In the genomic region with DNA sequence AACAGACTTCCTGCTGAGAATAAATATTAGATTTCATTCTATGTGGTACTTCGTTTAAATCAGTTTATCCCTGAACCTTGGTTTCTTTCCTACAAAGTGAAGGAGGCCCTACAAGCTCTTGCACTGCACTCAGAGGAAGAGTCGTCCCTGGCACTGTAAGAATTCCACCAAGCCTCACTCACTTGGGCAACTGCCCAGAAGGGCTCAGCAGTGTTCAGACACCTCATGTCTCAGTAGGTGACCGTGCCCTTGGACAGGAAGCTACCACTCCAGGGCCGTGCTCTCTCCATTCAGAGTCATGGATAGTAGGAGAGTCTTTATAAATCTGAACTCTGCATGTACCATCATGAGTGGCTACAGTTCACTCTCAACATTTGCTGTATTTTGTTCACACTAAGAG, we compare ENCODE assay signal across 14 cellular contexts.
A peak's percentile ranks its signal among the peaks of the same experiment; 100 is the strongest.
DNase-seq lines count a peak whose midpoint lies in the region; ATAC-seq, FAIRE-seq and TF ChIP-seq lines count a peak whose summit lies in the region.
"Had no signal": no experiment of that assay in that cellular context is flagged by ENCODE, and none has a peak within 500 bp of the region (broad histone marks: within the 10 kb centered on the region; RNA-seq: fewer than 3 reads in every experiment).

No MANE protein-coding gene starts in this region.

- CTCF ChIA-PET in A549 (lab: Yijun Ruan, JAX), result interaction anchor here (0.9 to 5.1 kb wide), 5 partner anchors 9 to 94 kb away, joined by 3 to 25 read pairs (median 5); partner anchors contain the start of gene PTPRE

- ATAC-seq in A549 (peak; percentile 27 to 57; a peak in 3 of 6 replicates), HG03565 (IDR thresholded peaks at IDR 0.05; ENCODE audit: unreplicated experiment) (no peak), HG03432 (IDR thresholded peaks at IDR 0.05; ENCODE audit: unreplicated experiment) (no peak), HG02571 (IDR thresholded peaks at IDR 0.05; ENCODE audit: unreplicated experiment) (no peak), HG03135 (IDR thresholded peaks at IDR 0.05; ENCODE audit: unreplicated experiment) (no peak)
- ATAC-seq: activated T-cell treated with anti-CD3 and anti-CD28 coated beads, Interleukin-2, amount 50 U/mL, for 72 hours had no signal

- POLR2A ChIA-PET in A549 (lab: Yijun Ruan, JAX), result no interaction called here

- WGBS in A549 (ENCODE audit: missing lambda C conversion rate), result 19% methylated on average over 4 of the region's 4 CpGs

- TF ChIP-seq CTCF in A549 (IDR thresholded peaks at IDR 0.05) (no peak), epithelial cell of esophagus (IDR thresholded peaks at IDR 0.05; ENCODE audit: insufficient read depth, low read depth, low read length, missing control alignments) (no peak)

- H3K27ac ChIP-seq in A549, result no peak overlapping the region
- H3K27ac ChIP-seq: suprapubic skin had no signal

- no peak overlapping the region for H3K4me2 ChIP-seq in A549

- no peak overlapping the region for H3K4me3 ChIP-seq in A549
- no peak overlapping the region for H3K4me3 ChIP-seq in epithelial cell of esophagus (ENCODE audit: low read length)
- H3K4me3 ChIP-seq: suprapubic skin had no signal

- no peaks in the 10 kb centered on the region for H3K9me3 ChIP-seq in A549
- H3K9me3 ChIP-seq: suprapubic skin had no signal

- no peak for TF ChIP-seq EP300 in A549 (IDR thresholded peaks at IDR 0.05)

- DNase-seq in A549 (ENCODE audit: low read depth in 1 of 2, low spot score in 1 of 2) (no peak), RCC 7860 (ENCODE audit: low spot score) (peak; percentile 77), epithelial cell of esophagus (ENCODE audit: low read depth) (peak; percentile 32), lung microvascular endothelial cell (ENCODE audit: low read depth in 2 of 2) (peak; percentile 44 to 59)
- DNase-seq: activated CD4-positive, alpha-beta T cell treated with anti-CD3 and anti-CD28 coated beads, Interleukin-2, amount 10 ng/mL, durations not matched to agents 7 days and 5 days; activated T-cell treated with anti-CD3 and anti-CD28 coated beads, Interleukin-2, amount 50 U/mL, for 72 hours; NCI-H1105; RPMI8226; T-helper 9 cell had no signal

- FAIRE-seq in A549 (lab: Jason Lieb, UNC), result no peak
- peak; percentile 88 for FAIRE-seq in RCC 7860 (lab: Jason Lieb, UNC)

- no peak for TF ChIP-seq POLR2A in A549 (IDR thresholded peaks at IDR 0.05; ENCODE audit: low read length)

- no peaks in the 10 kb centered on the region for H3K4me1 ChIP-seq in A549

- no peak for TF ChIP-seq RAD21 in A549 (conservative IDR thresholded peaks at IDR 0.05 in 1 of 2, IDR thresholded peaks at IDR 0.05 in 1 of 2)

TF ChIP-seq in A549, 52 proteins besides CTCF, POLR2A, EP300 and RAD21:
- TF ChIP-seq NPAS2 (CRISPR knock-in tag; IDR thresholded peaks at IDR 0.05; ENCODE audit: borderline replicate concordance) (no peak), HOXB13 (CRISPR knock-in tag; IDR thresholded peaks at IDR 0.05; ENCODE audit: low read depth) (no peak), FOSB (CRISPR knock-in tag; IDR thresholded peaks at IDR 0.05) (no peak), PHF8 (IDR thresholded peaks at IDR 0.05; ENCODE audit: borderline replicate concordance, low read depth) (no peak), PBX3 (IDR thresholded peaks at IDR 0.05) (no peak), CHD2 (IDR thresholded peaks at IDR 0.05; ENCODE audit: low read length, partially characterized antibody) (no peak)

Comparison
In these comparisons a context has a peak if more than half of its experiments do, and no peak if none do; other contexts are left out.
1. ATAC-seq: peak in A549 (2 of 2); none in HG03565 (single experiment), HG03432 (single experiment), HG02571 (single experiment) and HG03135 (single experiment).
2. DNase-seq: peak in RCC 7860 (single experiment), epithelial cell of esophagus (single experiment) and lung microvascular endothelial cell (2 of 2); none in A549 (0 of 2).